Comparison of ENCODE assay signal across 18 cellular contexts in genomic region chr3:124362418-124362817, GRCh38.
DNase-seq lines count a peak whose midpoint lies in the region; ATAC-seq and TF ChIP-seq lines count a peak whose summit lies in the region.
"Had no signal": no experiment of that assay in that cellular context is flagged by ENCODE, and none has a peak within 500 bp of the region (broad histone marks: within the 10 kb centered on the region; RNA-seq: fewer than 3 reads in every experiment).

No MANE protein-coding gene starts in this region.

- H3K27me3 Mint-ChIP-seq in nephron (ENCODE audit: low read depth), result no peaks in the 10 kb centered on the region

- H3K4me1 ChIP-seq in colonic mucosa, result no peaks in the 10 kb centered on the region

- intact Hi-C loops in colonic mucosa (cut with DNase I), result no loop called here

- peak overlapping the region; percentile 10 for H3K27ac ChIP-seq in colonic mucosa
- H3K27ac ChIP-seq: 22Rv1, RWPE1, SJCRH30 had no signal

- no peak overlapping the region for H3K4me3 ChIP-seq in colonic mucosa
- H3K4me3 ChIP-seq: SJCRH30 had no signal

- H3K27me3 ChIP-seq in colonic mucosa, result no peaks in the 10 kb centered on the region
- H3K27me3 ChIP-seq: SJCRH30 had no signal

- no peak overlapping the region for H3K4me3 Mint-ChIP-seq in nephron
- H3K4me3 Mint-ChIP-seq: CD8-positive, alpha-beta memory T cell; HFFc6 had no signal

- H3K9me3 ChIP-seq in colonic mucosa, result no peaks in the 10 kb centered on the region
- H3K9me3 ChIP-seq: SJCRH30 had no signal

- peak overlapping the region; percentile 30 to 99 (median 99) for H3K27ac Mint-ChIP-seq in nephron
- H3K27ac Mint-ChIP-seq: CD8-positive, alpha-beta memory T cell; HFFc6 had no signal

- peaks cover 9% of the 10 kb centered on the region for H3K36me3 Mint-ChIP-seq in nephron (ENCODE audit: low read depth)
- H3K36me3 Mint-ChIP-seq: CD8-positive, alpha-beta memory T cell had no signal

- no peak for ATAC-seq in GM19328 (IDR thresholded peaks at IDR 0.05; ENCODE audit: unreplicated experiment)
- ATAC-seq: PC-3 had no signal

- H3K9me3 Mint-ChIP-seq in nephron, result peaks cover 5% of the 10 kb centered on the region
- H3K9me3 Mint-ChIP-seq: HFFc6 had no signal

- peak overlapping the region in 1 of 2 donors; percentile 21 for H3K9ac ChIP-seq in colonic mucosa (ENCODE audit: low read depth in 2 of 2, low read length in 2 of 2)

- peaks cover 63% of the 10 kb centered on the region for H3K4me1 Mint-ChIP-seq in nephron
- H3K4me1 Mint-ChIP-seq: CD8-positive, alpha-beta memory T cell had no signal

- no peaks in the 10 kb centered on the region for H3K36me3 ChIP-seq in colonic mucosa
- H3K36me3 ChIP-seq: SJCRH30 had no signal

- peak; percentile 30 for DNase-seq in DMS53 (lab: John Stamatoyannopoulos, UW)
- no peak for DNase-seq in DMS53 treated with DMSO at 0.1 percent for 48 hours (lab: John Stamatoyannopoulos, UW; ENCODE audit: unreplicated experiment)
- peak; percentile 90 to 98 for DNase-seq in NCI-H2081 (lab: John Stamatoyannopoulos, UW)
- DNase-seq in colonic mucosa, result peak; percentile 25
- DNase-seq in activated gamma-delta T cell (lab: John Stamatoyannopoulos, UW), result no peak
- DNase-seq in cortex of kidney (lab: John Stamatoyannopoulos, UW), result no peak
- DNase-seq: CD8-positive, alpha-beta memory T cell; GF-D8; HFFc6; KG1; NCI-H187; NCI-H524; PC-3; SJCRH30 had no signal

- TF ChIP-seq CTCF in colonic mucosa (IDR thresholded peaks at IDR 0.05) (no peak), nephron (IDR thresholded peaks at IDR 0.05; ENCODE audit: unreplicated experiment in 3 of 3) (no peak)

Comparison
In these comparisons a context has a peak if more than half of its experiments do, and no peak if none do; other contexts are left out.
1. DNase-seq: peak in DMS53 (single experiment), NCI-H2081 (2 of 2) and colonic mucosa (single experiment); none in DMS53 treated with DMSO at 0.1 percent for 48 hours (single experiment), activated gamma-delta T cell (single experiment) and cortex of kidney (single experiment).